In the genomic region with DNA sequence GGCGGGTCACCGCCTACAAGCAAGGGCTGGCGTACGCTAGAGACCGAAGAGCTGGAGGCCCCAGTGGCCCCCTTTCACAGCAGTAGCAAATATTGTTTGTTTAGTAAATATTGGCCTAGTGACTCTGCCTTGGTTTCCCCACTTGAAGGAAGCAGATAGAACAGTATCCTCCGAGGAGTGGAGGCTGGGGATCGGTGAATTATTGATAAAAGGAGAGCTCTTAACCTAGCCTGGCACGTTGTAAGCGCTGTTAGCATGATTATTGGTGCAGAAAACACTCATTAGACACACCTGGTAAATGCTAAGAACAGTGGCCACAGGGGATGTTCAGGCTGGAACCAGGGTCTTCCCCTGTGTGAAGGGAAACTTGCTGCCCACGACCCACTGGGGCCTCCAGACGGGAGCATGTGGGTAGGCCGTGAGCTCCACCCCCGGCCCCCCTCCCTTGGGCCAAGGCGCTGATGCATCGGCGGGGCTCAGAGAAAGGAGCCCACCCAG, we compare ENCODE assay signal across 8 cellular contexts. TPM values are rescaled to one million over a fixed set of nuclear protein-coding genes. Genes with fewer than 3 reads are reported as not detected.
DNase-seq lines count a peak whose midpoint lies in the region; ATAC-seq and TF ChIP-seq lines count a peak whose summit lies in the region.

No MANE protein-coding gene starts in this region.

- H3K4me1 ChIP-seq in ES-I3 (ENCODE audit: insufficient read depth, low read length) (peaks cover 4% of the 10 kb centered on the region; the same call in 1 of the 2 replicates), heart left ventricle (peaks cover 4 to 50% (median 24%) of the 10 kb centered on the region in 12 donors)

- TF ChIP-seq POLR2A in heart left ventricle (IDR thresholded peaks at IDR 0.05), result no peak

- H3K4me3 ChIP-seq in WI38 (ENCODE audit: low read depth, low read length), result peak overlapping the region; percentile 76
- H3K4me3 ChIP-seq in heart left ventricle, result peak overlapping the region; percentile 75 to 98 (median 91)
- peak overlapping the region; percentile 81 for H3K4me3 ChIP-seq in skeletal muscle cell (ENCODE audit: low read depth, low read length)

- WGBS in heart left ventricle, 4 donors, result 1 to 2% (median 1%) methylated on average over 13 to 16 of the region's 16 CpGs

- H3K9ac ChIP-seq in ES-I3 (ENCODE audit: low read depth, low read length), result peak overlapping the region; percentile 81

- H3K27me3 ChIP-seq in heart left ventricle, result no peaks in the 10 kb centered on the region

- H3K27ac ChIP-seq in heart left ventricle, result peak overlapping the region; percentile 84 to 100 (median 98)

- no peak for DNase-seq in heart left ventricle
- DNase-seq in skeletal muscle cell (ENCODE audit: low read depth), result no peak
- DNase-seq in NCI-H82 treated with DMSO at 0.1 percent for 48 hours (lab: John Stamatoyannopoulos, UW; ENCODE audit: unreplicated experiment), result no peak
- DNase-seq in GM19240 (ENCODE audit: insufficient read length, low spot score), result no peak
- no peak for DNase-seq in head of caudate nucleus

- peak; percentile 10 for ATAC-seq in HG02610 (IDR thresholded peaks at IDR 0.05; ENCODE audit: unreplicated experiment)
- peak in 3 of 4 donors; percentile 0 for ATAC-seq in heart left ventricle

- TF ChIP-seq CTCF in WI38 (IDR thresholded peaks at IDR 0.05; ENCODE audit: low read depth, low read length) (no peak), heart left ventricle (IDR thresholded peaks at IDR 0.05) (no peak)

- no peaks in the 10 kb centered on the region for H3K9me3 ChIP-seq in ES-I3 (ENCODE audit: control insufficient read depth, insufficient read depth, low read length)
- H3K9me3 ChIP-seq in heart left ventricle, result no peaks in the 10 kb centered on the region

- intact Hi-C loops in heart left ventricle (cut with DNase I) (loop anchor here in 7 of 10 donors (5.0 to 10.0 kb wide), 7 partner anchors 35 to 692 kb away; partner anchors contain the start of genes LYL1 (in 6 of the 7), NACC1 (in 2 of the 7), TRMT1 (in 2 of the 7) and DAND5 (in 1 of the 7)), head of caudate nucleus (cut with DNase I) (no loop called here)

- H3K36me3 ChIP-seq in ES-I3 (ENCODE audit: insufficient read depth, low read length) (no peaks in the 10 kb centered on the region), heart left ventricle (peaks cover 0 to 13% (median 0%) of the 10 kb centered on the region in 9 donors)

RNA-seq across cellular contexts. Expression of gene IER2, which starts 2.2 kb away (rescaled TPM):
- 100 to 1,000 TPM in 1 of 9 donors, 10 to 100 TPM in 8; 17.6 to 101 (median 29.1) TPM for total RNA-seq in heart left ventricle
- 10 to 100 TPM; 21.8 to 35.7 TPM for polyA plus RNA-seq in heart left ventricle

RNA-seq across cellular contexts. Expression of gene STX10, which starts 2.2 kb away (rescaled TPM):
- 10 to 100 TPM; 24.0 to 48.8 (median 35.8) TPM for total RNA-seq in heart left ventricle
- polyA plus RNA-seq in heart left ventricle, result 10 to 100 TPM; 52.5 to 64.7 TPM

RNA-seq across cellular contexts. Expression of gene NACC1, which starts 34.3 kb away (rescaled TPM):
- total RNA-seq in heart left ventricle, result 10 to 100 TPM; 28.7 to 88.2 (median 41.8) TPM
- polyA plus RNA-seq in heart left ventricle, result 10 to 100 TPM; 49.6 to 74.2 TPM

RNA-seq across cellular contexts. Expression of gene TRMT1, which starts 35.9 kb away (rescaled TPM):
- 10 to 100 TPM; 15.1 to 22.6 (median 16.2) TPM for total RNA-seq in heart left ventricle
- polyA plus RNA-seq in heart left ventricle, result 10 to 100 TPM; 26.4 to 32.4 TPM

RNA-seq across cellular contexts. Expression of gene LYL1, which starts 49.7 kb away (rescaled TPM):
- 10 to 100 TPM in 3 of 9 donors, 1 to 10 TPM in 6; 5.2 to 19.1 (median 8.3) TPM for total RNA-seq in heart left ventricle
- polyA plus RNA-seq in heart left ventricle, result 1 to 10 TPM; 7.7 to 8.4 TPM
